Comparison of ENCODE assay signal across 15 cellular contexts in genomic region chr6:155088856-155089255, GRCh38.
DNase-seq lines count a peak whose midpoint lies in the region; ATAC-seq, FAIRE-seq and TF ChIP-seq lines count a peak whose summit lies in the region.
"Had no signal": no experiment of that assay in that cellular context is flagged by ENCODE, and none has a peak within 500 bp of the region (broad histone marks: within the 10 kb centered on the region; RNA-seq: fewer than 3 reads in every experiment).

No MANE protein-coding gene starts in this region.

- H3K4me3 ChIP-seq in smooth muscle cell = no peak overlapping the region
- H3K4me3 ChIP-seq: PC-9 had no signal

- H3K4me1 ChIP-seq in smooth muscle cell (ENCODE audit: low read depth) = peaks cover 18% of the 10 kb centered on the region

- no peaks in the 10 kb centered on the region for H3K27me3 Mint-ChIP-seq in activated CD8-positive, alpha-beta T cell treated with anti-CD3 and anti-CD28 coated beads, Interleukin-2, amount 10 ng/mL, durations not matched to agents 7 days and 5 days (ENCODE audit: low read depth)
- H3K27me3 Mint-ChIP-seq: T-cell had no signal

- no peak overlapping the region for H2AFZ ChIP-seq in smooth muscle cell (ENCODE audit: low read depth)
- H2AFZ ChIP-seq: PC-9 had no signal

- no peaks in the 10 kb centered on the region for H3K27me3 ChIP-seq in smooth muscle cell (ENCODE audit: low read depth)

- WGBS in smooth muscle cell (ENCODE audit: low lambda C conversion rate) = 100% methylated on average over 1 of the region's 1 CpG

- no peaks in the 10 kb centered on the region for H3K36me3 Mint-ChIP-seq in activated CD8-positive, alpha-beta T cell treated with anti-CD3 and anti-CD28 coated beads, Interleukin-2, amount 10 ng/mL, durations not matched to agents 7 days and 5 days (ENCODE audit: low read depth)
- H3K36me3 Mint-ChIP-seq: T-cell had no signal

- H3K4me2 ChIP-seq in smooth muscle cell = no peak overlapping the region
- H3K4me2 ChIP-seq: PC-9 had no signal

- no peaks in the 10 kb centered on the region for H4K20me1 ChIP-seq in smooth muscle cell (ENCODE audit: low read depth)

- peak; percentile 56 for ATAC-seq in GM18861 (IDR thresholded peaks at IDR 0.05; ENCODE audit: unreplicated experiment)
- ATAC-seq in HG02759 (IDR thresholded peaks at IDR 0.05; ENCODE audit: unreplicated experiment) = peak; percentile 61
- ATAC-seq in HG03354 (IDR thresholded peaks at IDR 0.05; ENCODE audit: poor library complexity, severe bottlenecking, unreplicated experiment) = peak; percentile 44
- ATAC-seq in activated CD8-positive, alpha-beta T cell treated with anti-CD3 and anti-CD28 coated beads, Interleukin-2, amount 10 ng/mL, durations not matched to agents 7 days and 5 days = no peak
- ATAC-seq: T-cell had no signal

- no peaks in the 10 kb centered on the region for H3K9me3 Mint-ChIP-seq in activated CD8-positive, alpha-beta T cell treated with anti-CD3 and anti-CD28 coated beads, Interleukin-2, amount 10 ng/mL, durations not matched to agents 7 days and 5 days (ENCODE audit: insufficient read depth)
- H3K9me3 Mint-ChIP-seq: H9, IgD-negative memory B cell, T-cell had no signal

- no peaks in the 10 kb centered on the region for H3K9me3 ChIP-seq in smooth muscle cell (replicated peaks; ENCODE audit: low read depth)

- no peak overlapping the region for H3K9ac ChIP-seq in smooth muscle cell (ENCODE audit: low read depth)

- no peak for DNase-seq in smooth muscle cell (lab: John Stamatoyannopoulos, UW; ENCODE audit: unreplicated experiment)
- no peak for DNase-seq in T-helper 9 cell
- DNase-seq in urothelium cell line (ENCODE audit: low spot score) = no peak
- DNase-seq in activated CD8-positive, alpha-beta T cell treated with anti-CD3 and anti-CD28 coated beads, Interleukin-2, amount 10 ng/mL, durations not matched to agents 7 days and 5 days = no peak
- DNase-seq: AML-193, H9, NCI-H187 treated with DMSO at 0.1 percent for 48 hours, NCI-H2171 treated with DMSO at 0.1 percent for 48 hours, NCI-H774, PC-9, T-cell had no signal

- no peak overlapping the region for H3K4me3 Mint-ChIP-seq in activated CD8-positive, alpha-beta T cell treated with anti-CD3 and anti-CD28 coated beads, Interleukin-2, amount 10 ng/mL, durations not matched to agents 7 days and 5 days
- H3K4me3 Mint-ChIP-seq: H9, IgD-negative memory B cell, T-cell had no signal

- no peak for FAIRE-seq in urothelium cell line (lab: Jason Lieb, UNC)

- peaks cover 16% of the 10 kb centered on the region for H3F3A ChIP-seq in smooth muscle cell (ENCODE audit: low read depth)

- H3K27ac ChIP-seq in smooth muscle cell (ENCODE audit: low read depth) = peak overlapping the region; percentile 35
- H3K27ac ChIP-seq: PC-9 had no signal

- H3K79me2 ChIP-seq in smooth muscle cell (ENCODE audit: low read depth) = no peaks in the 10 kb centered on the region

- no peak overlapping the region for H3K27ac Mint-ChIP-seq in activated CD8-positive, alpha-beta T cell treated with anti-CD3 and anti-CD28 coated beads, Interleukin-2, amount 10 ng/mL, durations not matched to agents 7 days and 5 days
- H3K27ac Mint-ChIP-seq: H9, IgD-negative memory B cell, T-cell had no signal

- CTCF ChIA-PET in activated CD8-positive, alpha-beta T cell treated with anti-CD3 and anti-CD28 coated beads, Interleukin-2, amount 10 ng/mL, durations not matched to agents 7 days and 5 days (lab: Charles Lee) = no interaction called here

- POLR2A ChIA-PET in activated CD8-positive, alpha-beta T cell treated with anti-CD3 and anti-CD28 coated beads, Interleukin-2, amount 10 ng/mL, durations not matched to agents 7 days and 5 days (lab: Charles Lee) = no interaction called here

- peaks cover 3% of the 10 kb centered on the region for H3K4me1 Mint-ChIP-seq in activated CD8-positive, alpha-beta T cell treated with anti-CD3 and anti-CD28 coated beads, Interleukin-2, amount 10 ng/mL, durations not matched to agents 7 days and 5 days (ENCODE audit: low read depth)
- H3K4me1 Mint-ChIP-seq: IgD-negative memory B cell had no signal

- H3K36me3 ChIP-seq in smooth muscle cell (ENCODE audit: low read depth) = no peaks in the 10 kb centered on the region

- TF ChIP-seq CTCF in smooth muscle cell (IDR thresholded peaks at IDR 0.05; ENCODE audit: borderline replicate concordance, insufficient read depth, poor library complexity, severe bottlenecking) = no peak
